Comparison of ENCODE assay signal across 8 cellular contexts in the genomic region with DNA sequence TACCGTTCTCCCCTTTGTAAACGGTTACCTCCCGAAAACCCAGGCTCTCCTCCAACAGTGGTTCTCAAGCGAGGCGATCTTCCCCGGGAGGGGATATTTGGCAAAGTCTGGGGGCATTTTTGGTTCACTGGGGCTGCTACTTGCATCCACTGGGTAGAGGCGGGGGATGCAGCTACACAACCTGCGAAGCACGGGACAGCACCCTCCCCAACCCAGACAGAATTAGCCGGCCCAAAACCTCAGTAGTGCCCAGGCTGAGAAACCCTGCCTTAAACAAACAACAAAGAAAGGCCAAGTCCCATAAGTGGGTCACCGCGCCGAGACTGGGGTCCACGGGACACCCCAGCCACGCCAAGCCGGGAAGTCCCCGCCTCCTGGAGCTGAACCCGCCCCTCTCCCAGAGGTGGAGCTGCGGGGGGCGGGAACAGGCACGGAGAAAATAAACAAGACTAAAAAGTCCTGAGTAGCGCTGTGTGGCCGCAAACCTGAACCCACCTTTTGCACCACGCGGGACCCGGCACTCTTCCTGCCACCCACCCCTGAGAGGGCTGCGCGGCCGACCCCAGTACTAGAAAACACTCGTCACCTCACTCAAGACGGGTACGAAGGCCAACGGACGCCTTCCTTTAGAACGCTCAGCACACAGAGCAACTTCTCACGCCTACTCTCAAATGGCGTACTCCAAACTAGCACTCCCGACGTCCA. TPM values are rescaled to one million over a fixed set of nuclear protein-coding genes. Genes with fewer than 3 reads are reported as not detected.
A peak's percentile ranks its signal among the peaks of the same experiment; 100 is the strongest.
DNase-seq lines count a peak whose midpoint lies in the region; ATAC-seq and TF ChIP-seq lines count a peak whose summit lies in the region.
"Not testable (repeated sequence)": the region's sequence is repeated elsewhere in the genome, so short reads cannot be mapped to it uniquely, and the experiment has no call there.

No MANE protein-coding gene starts in this region.

- intact Hi-C loops in ascending aorta (cut with DNase I) = loop anchor here (2.0 kb wide), 3 partner anchors 91 to 105 kb away; partner anchors contain the start of genes MACO1, RSRP1 and SYF2

- H3K27me3 ChIP-seq in ascending aorta; subcutaneous abdominal adipose tissue (ENCODE audit: control insufficient read depth in 5 of 5, insufficient read depth in 4 of 5, low read length in 5 of 5): not testable (repeated sequence)

- peak overlapping the region; percentile 95 for H3K27ac Mint-ChIP-seq in T-helper 17 cell
- H3K27ac Mint-ChIP-seq in nephron = peak overlapping the region; percentile 73 to 94 (median 90)

- H3K4me1 Mint-ChIP-seq in T-helper 17 cell (peaks cover 22% of the 10 kb centered on the region), nephron (peaks cover 23% of the 10 kb centered on the region)

- not testable (repeated sequence) for H3K9me3 ChIP-seq in T-helper 17 cell (ENCODE audit: control insufficient read depth, low read length, poor library complexity, severe bottlenecking); ascending aorta; subcutaneous abdominal adipose tissue (ENCODE audit: control insufficient read depth in 5 of 5, low read length in 5 of 5)

- H3K4me3 Mint-ChIP-seq in T-helper 17 cell (peak overlapping the region; percentile 95), nephron (peak overlapping the region; percentile 91 to 94 (median 92))

- H3K27ac ChIP-seq in ascending aorta (peak overlapping the region; percentile 98 to 100), subcutaneous abdominal adipose tissue (ENCODE audit: low read depth, low read length) (peak overlapping the region; percentile 83)

- H3K4me3 ChIP-seq in GM12864 (ENCODE audit: low read depth, low read length) = peak overlapping the region; percentile 87
- H3K4me3 ChIP-seq in ascending aorta = peak overlapping the region; percentile 85 to 98
- peak overlapping the region; percentile 48 to 90 (median 85) for H3K4me3 ChIP-seq in subcutaneous abdominal adipose tissue (ENCODE audit: low read depth in 1 of 5, low read length in 5 of 5)

- not testable (repeated sequence) for DNase-seq in GM12864 (ENCODE audit: low read depth); ascending aorta (ENCODE audit: low spot score in 2 of 2)
- peak in 2 of 3 donors; percentile 28 to 42 for DNase-seq in T-helper 17 cell
- DNase-seq in globus pallidus (ENCODE audit: low spot score) = peak; percentile 28

- not testable (repeated sequence) for TF ChIP-seq CTCF in GM12864 (IDR thresholded peaks at IDR 0.05; ENCODE audit: low read depth, low read length, missing control alignments); ascending aorta (IDR thresholded peaks at IDR 0.05); nephron (IDR thresholded peaks at IDR 0.05; ENCODE audit: unreplicated experiment in 3 of 3)

- H3K27me3 Mint-ChIP-seq in T-helper 17 cell; nephron (ENCODE audit: low read depth): not testable (repeated sequence)

- peak overlapping the region in 2 of 5 donors; percentile 64 to 90 for H3K9ac ChIP-seq in subcutaneous abdominal adipose tissue (ENCODE audit: low read length in 5 of 5)

- ATAC-seq in GM21717 (IDR thresholded peaks at IDR 0.05; ENCODE audit: unreplicated experiment) (peak; percentile 26), HG03439 (IDR thresholded peaks at IDR 0.05; ENCODE audit: unreplicated experiment) (peak; percentile 43), T-helper 17 cell (peak; percentile 73)

- peaks cover 7 to 15% of the 10 kb centered on the region in 2 donors for H3K4me1 ChIP-seq in ascending aorta
- peaks cover 1 to 28% (median 18%) of the 10 kb centered on the region in 5 donors for H3K4me1 ChIP-seq in subcutaneous abdominal adipose tissue (ENCODE audit: control insufficient read depth in 5 of 5, insufficient read depth in 5 of 5, low read length in 5 of 5)

- H3K36me3 ChIP-seq in ascending aorta; subcutaneous abdominal adipose tissue (ENCODE audit: control insufficient read depth in 5 of 5, insufficient read depth in 5 of 5, low read length in 5 of 5): not testable (repeated sequence)

- H3K36me3 Mint-ChIP-seq in T-helper 17 cell (ENCODE audit: low read depth); nephron (ENCODE audit: low read depth): not testable (repeated sequence)

- H3K9me3 Mint-ChIP-seq in nephron = not testable (repeated sequence)

RNA-seq across cellular contexts. Expression of gene TMEM50A, which starts 0.5 kb away (rescaled TPM):
- 100 to 1,000 TPM in 1 of 2 donors, 10 to 100 TPM in 1; 99.8 to 144 TPM for total RNA-seq in T-helper 17 cell
- total RNA-seq in ascending aorta = 143 TPM
